Comparison of ENCODE assay signal across 8 cellular contexts in genomic region chr11:62024975-62025374, GRCh38. TPM values are rescaled to one million over a fixed set of nuclear protein-coding genes. Genes with fewer than 3 reads are reported as not detected.
DNase-seq lines count a peak whose midpoint lies in the region; ATAC-seq and TF ChIP-seq lines count a peak whose summit lies in the region.

No MANE protein-coding gene starts in this region.

- peak; percentile 7 for ATAC-seq in GM21447 (IDR thresholded peaks at IDR 0.05; ENCODE audit: unreplicated experiment)
- no peak for ATAC-seq in HG02623 (IDR thresholded peaks at IDR 0.05; ENCODE audit: unreplicated experiment)
- ATAC-seq in GM18868 (IDR thresholded peaks at IDR 0.05; ENCODE audit: unreplicated experiment): no peak

- DNase-seq in Peyer's patch (no peak), epithelial cell of prostate (ENCODE audit: low read depth, low spot score) (no peak), glutamatergic neuron (no peak), testis (no peak)

- H3K27ac ChIP-seq in Peyer's patch (peak overlapping the region; percentile 52 to 87 (median 66)), epithelial cell of prostate (peak overlapping the region; percentile 61), testis (peak overlapping the region in 1 of 2 donors; percentile 43)

- H3K27me3 ChIP-seq in Peyer's patch (no peaks in the 10 kb centered on the region), skeletal muscle satellite cell (ENCODE audit: control insufficient read depth, insufficient read depth, low read length) (peaks cover 2% of the 10 kb centered on the region), testis (no peaks in the 10 kb centered on the region)

- WGBS in testis, 2 donors: 61 to 71% methylated on average over 6 of the region's 6 CpGs

- no peaks in the 10 kb centered on the region for H3K27me3 Mint-ChIP-seq in glutamatergic neuron (ENCODE audit: unreplicated experiment)

- no peak overlapping the region for H3K27ac Mint-ChIP-seq in glutamatergic neuron (ENCODE audit: unreplicated experiment)

- H3K4me1 ChIP-seq in Peyer's patch (peaks cover 0 to 7% (median 3%) of the 10 kb centered on the region in 4 donors), skeletal muscle satellite cell (ENCODE audit: control insufficient read depth, insufficient read depth, low read length) (peaks cover 12% of the 10 kb centered on the region), testis (no peaks in the 10 kb centered on the region)

- H3K9me3 ChIP-seq in Peyer's patch (no peaks in the 10 kb centered on the region), skeletal muscle satellite cell (replicated peaks; ENCODE audit: low read length) (peaks cover 7% of the 10 kb centered on the region), testis (no peaks in the 10 kb centered on the region)

- no peaks in the 10 kb centered on the region for H3K4me1 Mint-ChIP-seq in glutamatergic neuron (ENCODE audit: low read depth, unreplicated experiment)

- H3K4me3 ChIP-seq in Peyer's patch: peak overlapping the region in 1 of 4 donors; percentile 7
- no peak overlapping the region for H3K4me3 ChIP-seq in skeletal muscle satellite cell (ENCODE audit: low read length)
- H3K4me3 ChIP-seq in testis: no peak overlapping the region

- H3K4me2 ChIP-seq in skeletal muscle satellite cell (ENCODE audit: low read length): peak overlapping the region; percentile 37

- no peak for TF ChIP-seq POLR2A in Peyer's patch (IDR thresholded peaks at IDR 0.05)
- TF ChIP-seq POLR2A in testis (IDR thresholded peaks at IDR 0.05): no peak

- intact Hi-C loops in testis (cut with DNase I; ENCODE audit: low total_unique reads): no loop called here

- peaks cover 5% of the 10 kb centered on the region for H3K9me3 Mint-ChIP-seq in glutamatergic neuron (ENCODE audit: unreplicated experiment)

- H3K36me3 ChIP-seq in Peyer's patch (no peaks in the 10 kb centered on the region), skeletal muscle satellite cell (ENCODE audit: insufficient read depth, low read length) (no peaks in the 10 kb centered on the region), testis (ENCODE audit: low read depth, missing control alignments) (no peaks in the 10 kb centered on the region)

- H3K9ac ChIP-seq in skeletal muscle satellite cell (ENCODE audit: low read depth, low read length): no peak overlapping the region

- no peak for TF ChIP-seq CTCF in Peyer's patch (IDR thresholded peaks at IDR 0.05)
- no peak for TF ChIP-seq CTCF in glutamatergic neuron (IDR thresholded peaks at IDR 0.05; ENCODE audit: partially characterized antibody, unreplicated experiment)
- TF ChIP-seq CTCF in testis (IDR thresholded peaks at IDR 0.05): no peak

- H3K36me3 Mint-ChIP-seq in glutamatergic neuron (ENCODE audit: unreplicated experiment): peaks cover 5% of the 10 kb centered on the region

- no peak overlapping the region for H3K4me3 Mint-ChIP-seq in glutamatergic neuron (ENCODE audit: unreplicated experiment)

RNA-seq across cellular contexts. Expression of gene FTH1, which starts 57.5 kb away (rescaled TPM):
- 1,000 to 10,000 TPM; 3,399 to 5,471 (median 4,336) TPM for total RNA-seq in Peyer's patch
- total RNA-seq in skeletal muscle satellite cell (2012; rRNA removed): 1,132 and 1,151 TPM in 2 replicates
- total RNA-seq in glutamatergic neuron (ENCODE audit: unreplicated experiment): 885 TPM
- 1,000 to 10,000 TPM; 1,162 to 1,419 TPM for total RNA-seq in testis
- polyA plus RNA-seq in testis (ENCODE audit: insufficient read depth, low read depth, low replicate concordance): 2,237 TPM
